Comparison of ENCODE assay signal across 20 cellular contexts in genomic region chr12:132328282-132329029, GRCh38. TPM values are rescaled to one million over a fixed set of nuclear protein-coding genes. Genes with fewer than 3 reads are reported as not detected.
DNase-seq lines count a peak whose midpoint lies in the region; TF ChIP-seq lines count a peak whose summit lies in the region.
"Had no signal": no experiment of that assay in that cellular context is flagged by ENCODE, and none has a peak within 500 bp of the region (broad histone marks: within the 10 kb centered on the region; RNA-seq: fewer than 3 reads in every experiment).

No MANE protein-coding gene starts in this region.

- H3K4me1 ChIP-seq in BLaER1: peaks cover 51% of the 10 kb centered on the region
- H3K4me1 ChIP-seq in HAP-1: no peaks in the 10 kb centered on the region
- H3K4me1 ChIP-seq: pancreas, SJSA1 had no signal

- in situ Hi-C loops in KBM-7 (cut with MboI; ENCODE audit: low pct_unique_long_range_greater_than_20kb, low sequenced_read_pairs): no loop called here
- in situ Hi-C loops in HAP-1 (cut with MboI; ENCODE audit: low sequenced_read_pairs): no loop called here

- TF ChIP-seq CTCF in chondrocyte (IDR thresholded peaks at IDR 0.05) (no peak), nephron progenitor cell (IDR thresholded peaks at IDR 0.05) (no peak)

- peaks cover 11% of the 10 kb centered on the region for H3K4me1 Mint-ChIP-seq in chondrocyte (ENCODE audit: low read depth)
- H3K4me1 Mint-ChIP-seq in nephron progenitor cell: peaks cover 39% of the 10 kb centered on the region

- H3K4me2 ChIP-seq in BLaER1: peak overlapping the region; percentile 95

- H3K27me3 Mint-ChIP-seq in chondrocyte (ENCODE audit: low read depth): peaks cover 38% of the 10 kb centered on the region
- H3K27me3 Mint-ChIP-seq in nephron progenitor cell (ENCODE audit: low read depth, poor library complexity): peaks cover 81% of the 10 kb centered on the region

- 0 out of 2 replicates have a peak overlapping the region, but pooled peaks have one; percentile 19 for H3K9ac ChIP-seq in BLaER1

- H4K20me1 ChIP-seq in BLaER1: peaks cover 12% of the 10 kb centered on the region

- peak overlapping the region; percentile 42; the same call in 1 of the 2 replicates for H3K4me3 ChIP-seq in BLaER1
- no peak overlapping the region for H3K4me3 ChIP-seq in HAP-1
- H3K4me3 ChIP-seq: pancreas, SJSA1, suprapubic skin had no signal

- H3K36me3 ChIP-seq in BLaER1: no peaks in the 10 kb centered on the region
- H3K36me3 ChIP-seq in HAP-1 (replicated peaks): no peaks in the 10 kb centered on the region
- H3K36me3 ChIP-seq: pancreas, SJSA1, suprapubic skin had no signal

- H3K9me3 ChIP-seq in BLaER1 (peaks cover 8% of the 10 kb centered on the region), HAP-1 (no peaks in the 10 kb centered on the region)
- H3K9me3 ChIP-seq: pancreas, SJSA1, suprapubic skin had no signal

- H3K4me3 Mint-ChIP-seq in chondrocyte (ENCODE audit: unreplicated experiment) (no peak overlapping the region), nephron progenitor cell (peak overlapping the region; percentile 34)
- H3K4me3 Mint-ChIP-seq: activated naive CD8-positive, alpha-beta T cell treated with anti-CD3 and anti-CD28 coated beads, Interleukin-2, amount 10 ng/mL, durations not matched to agents 7 days and 5 days had no signal

- H3K9me3 Mint-ChIP-seq in chondrocyte (ENCODE audit: low read depth): no peaks in the 10 kb centered on the region
- peaks cover 8% of the 10 kb centered on the region for H3K9me3 Mint-ChIP-seq in nephron progenitor cell

- no peak overlapping the region for H3K27ac Mint-ChIP-seq in chondrocyte (ENCODE audit: unreplicated experiment)
- no peak overlapping the region for H3K27ac Mint-ChIP-seq in nephron progenitor cell
- H3K27ac Mint-ChIP-seq: activated naive CD8-positive, alpha-beta T cell treated with anti-CD3 and anti-CD28 coated beads, Interleukin-2, amount 10 ng/mL, durations not matched to agents 7 days and 5 days; IgD-negative memory B cell had no signal

- no peaks in the 10 kb centered on the region for H3K36me3 Mint-ChIP-seq in chondrocyte (ENCODE audit: low read depth)
- no peaks in the 10 kb centered on the region for H3K36me3 Mint-ChIP-seq in nephron progenitor cell (ENCODE audit: low read depth)
- H3K36me3 Mint-ChIP-seq: activated naive CD8-positive, alpha-beta T cell treated with anti-CD3 and anti-CD28 coated beads, Interleukin-2, amount 10 ng/mL, durations not matched to agents 7 days and 5 days; IgD-negative memory B cell had no signal

- H3K27me3 ChIP-seq in BLaER1: peaks cover 23% of the 10 kb centered on the region
- peaks cover 38% of the 10 kb centered on the region for H3K27me3 ChIP-seq in HAP-1 (ENCODE audit: low read depth)

- peak overlapping the region; percentile 30; the same call in 1 of the 2 replicates for H3K27ac ChIP-seq in BLaER1
- H3K27ac ChIP-seq: pancreas, SJSA1, suprapubic skin had no signal

- DNase-seq in KBM-7 (peak; percentile 4), chondrocyte (ENCODE audit: low spot score) (peak; percentile 52), nephron progenitor cell (no peak), COLO668 (lab: John Stamatoyannopoulos, UW; ENCODE audit: unreplicated experiment) (no peak), HAP-1 (ENCODE audit: low spot score in 2 of 2) (no peak), NCI-H2029 (lab: John Stamatoyannopoulos, UW) (no peak), GF-D8 (lab: John Stamatoyannopoulos, UW) (no peak)
- DNase-seq: effector memory CD4-positive, alpha-beta T cell; NCI-H2029 treated with DMSO at 0.1 percent for 48 hours; NCI-H69; T-helper 9 cell had no signal

RNA-seq across cellular contexts. Expression of gene GALNT9, which starts 0.9 kb away (rescaled TPM):
- total RNA-seq in chondrocyte: 0.15 to 0.29 TPM in 2 of 3 replicates, not detected in the other
- total RNA-seq: activated CD4-positive, alpha-beta T cell treated with anti-CD3 and anti-CD28 coated beads, Interleukin-2, amount 10 ng/mL, durations not matched to agents 24 days and 14 days; activated naive CD8-positive, alpha-beta T cell treated with anti-CD3 and anti-CD28 coated beads, Interleukin-2, amount 10 ng/mL, durations not matched to agents 7 days and 5 days; cardiac septum; left lobe of liver; SJSA1; suprapubic skin had no signal

Comparison
In these comparisons a context has a peak if more than half of its experiments do, and no peak if none do; other contexts are left out.
1. DNase-seq: peak in KBM-7 (single experiment) and chondrocyte (single experiment); none in nephron progenitor cell (single experiment), COLO668 (single experiment), HAP-1 (0 of 2), NCI-H2029 (single experiment) and GF-D8 (single experiment).